ENCODE assay signal across 14 cellular contexts in the genomic region with DNA sequence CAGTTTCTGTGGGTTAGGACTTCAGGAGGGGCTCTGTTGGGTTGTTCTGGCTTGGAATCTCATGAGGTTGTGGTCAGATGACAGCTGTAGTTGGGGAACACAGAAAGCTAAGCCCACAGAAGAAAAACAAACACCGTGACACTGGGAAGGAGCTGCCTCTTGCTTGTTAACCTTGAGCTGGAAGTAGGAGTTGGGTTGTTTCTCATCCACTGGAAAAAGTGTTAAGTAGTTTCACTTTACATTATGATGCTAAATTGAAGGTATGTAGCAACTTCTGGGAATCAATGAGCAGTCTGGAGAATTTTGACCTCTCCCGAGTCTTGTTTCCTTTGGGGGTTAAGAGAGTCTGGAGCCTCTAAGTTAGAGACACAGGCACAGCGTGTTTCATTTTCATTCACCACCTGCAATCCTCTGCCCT. TPM values are rescaled to one million over a fixed set of nuclear protein-coding genes. Genes with fewer than 3 reads are reported as not detected.
A peak's percentile ranks its signal among the peaks of the same experiment; 100 is the strongest.
DNase-seq lines count a peak whose midpoint lies in the region; ATAC-seq and TF ChIP-seq lines count a peak whose summit lies in the region.
"Had no signal": no experiment of that assay in that cellular context is flagged by ENCODE, and none has a peak within 500 bp of the region (broad histone marks: within the 10 kb centered on the region; RNA-seq: fewer than 3 reads in every experiment).

No MANE protein-coding gene starts in this region.

- ATAC-seq in HG02884 (IDR thresholded peaks at IDR 0.05; ENCODE audit: unreplicated experiment) = no peak
- ATAC-seq: sciatic nerve had no signal

- H3K4me1 ChIP-seq in SJCRH30 (peaks cover 22% of the 10 kb centered on the region), osteoblast (ENCODE audit: insufficient read depth, low read length) (peaks cover 7% of the 10 kb centered on the region), suprapubic skin (no peaks in the 10 kb centered on the region)

- no peak overlapping the region for H2AFZ ChIP-seq in osteoblast (ENCODE audit: low read length)

- TF ChIP-seq POLR2A in erythroblast (IDR thresholded peaks at IDR 0.05; ENCODE audit: low read length) = no peak
- TF ChIP-seq POLR2A in suprapubic skin (IDR thresholded peaks at IDR 0.05) = no peak

- no peak overlapping the region for H3K4me3 ChIP-seq in SJCRH30
- peak overlapping the region; percentile 15 for H3K4me3 ChIP-seq in osteoblast (ENCODE audit: insufficient read depth, low read length)
- no peak overlapping the region for H3K4me3 ChIP-seq in suprapubic skin

- H3K27me3 ChIP-seq in SJCRH30 (no peaks in the 10 kb centered on the region), osteoblast (ENCODE audit: insufficient read depth, low read length) (no peaks in the 10 kb centered on the region), suprapubic skin (no peaks in the 10 kb centered on the region)

- H3K9me3 ChIP-seq in SJCRH30 (replicated peaks) (no peaks in the 10 kb centered on the region), osteoblast (ENCODE audit: low read depth, low read length) (no peaks in the 10 kb centered on the region), suprapubic skin (no peaks in the 10 kb centered on the region)

- WGBS in suprapubic skin = 81% methylated on average over 3 of the region's 3 CpGs

- peaks cover 10% of the 10 kb centered on the region for H4K20me1 ChIP-seq in osteoblast (ENCODE audit: insufficient read depth, low read length)

- DNase-seq in EL = peak; percentile 33
- DNase-seq in SJCRH30 = peak; percentile 70 to 88
- DNase-seq in erythroblast (lab: John Stamatoyannopoulos, UW) = peak; percentile 39 to 55
- no peak for DNase-seq in osteoblast (ENCODE audit: insufficient read length, low spot score, missing footprints)
- no peak for DNase-seq in suprapubic skin (ENCODE audit: low spot score in 2 of 2)
- no peak for DNase-seq in NCI-H1048 (lab: John Stamatoyannopoulos, UW)
- DNase-seq in GM20000 (ENCODE audit: low spot score) = no peak
- DNase-seq: activated naive CD4-positive, alpha-beta T cell; DMS79 treated with DMSO at 0.1 percent for 48 hours; NCI-H1417; NCI-H524 treated with DMSO at 0.1 percent for 48 hours; SHP77 had no signal

- peaks cover 16% of the 10 kb centered on the region for H3K36me3 ChIP-seq in SJCRH30
- no peaks in the 10 kb centered on the region for H3K36me3 ChIP-seq in osteoblast (ENCODE audit: insufficient read depth, low read length)
- H3K36me3 ChIP-seq in suprapubic skin = peaks cover 12% of the 10 kb centered on the region

- H3K27ac ChIP-seq in SJCRH30 (no peak overlapping the region), osteoblast (ENCODE audit: low read depth, low read length) (peak overlapping the region; percentile 45), suprapubic skin (no peak overlapping the region)

- TF ChIP-seq CTCF in osteoblast (IDR thresholded peaks at IDR 0.05; ENCODE audit: extremely low read depth, low read depth, low read length) (no peak), suprapubic skin (IDR thresholded peaks at IDR 0.05) (no peak), GM20000 (IDR thresholded peaks at IDR 0.05; ENCODE audit: extremely low read depth, missing control alignments) (no peak)

- no peak for TF ChIP-seq EP300 in suprapubic skin (IDR thresholded peaks at IDR 0.05)

- peaks cover 61% of the 10 kb centered on the region for H3K79me2 ChIP-seq in osteoblast (ENCODE audit: insufficient read depth, low read length)

- H3K4me2 ChIP-seq in osteoblast (ENCODE audit: insufficient read depth, low read length) = peak overlapping the region; percentile 59

RNA-seq across cellular contexts. Expression of gene HACD3, which starts 20.4 kb away (rescaled TPM):
- total RNA-seq in SJCRH30 (2014; rRNA removed; shearing (Covaris generic)) = 183 and 186 TPM in 2 replicates
- total RNA-seq in osteoblast (75.3 and 79.6 TPM in 2 replicates), suprapubic skin (10 to 100 TPM; 36.6 to 65.2 (median 44.9) TPM)

RNA-seq across cellular contexts. Expression of gene DPP8, which starts 33.2 kb away (rescaled TPM):
- 30.7 and 34.7 TPM in 2 replicates for total RNA-seq in SJCRH30 (2014; rRNA removed; shearing (Covaris generic))
- 40.9 and 42.4 TPM in 2 replicates for total RNA-seq in osteoblast
- 10 to 100 TPM; 22.2 to 58.3 (median 33.5) TPM for total RNA-seq in suprapubic skin

Comparison
In these comparisons a context has a peak if more than half of its experiments do, and no peak if none do; other contexts are left out.
1. DNase-seq: peak in EL (single experiment), SJCRH30 (2 of 2) and erythroblast (2 of 2); none in osteoblast (single experiment), suprapubic skin (0 of 2), NCI-H1048 (single experiment) and GM20000 (single experiment).